ENCODE assay signal across 8 cellular contexts in the genomic region with DNA sequence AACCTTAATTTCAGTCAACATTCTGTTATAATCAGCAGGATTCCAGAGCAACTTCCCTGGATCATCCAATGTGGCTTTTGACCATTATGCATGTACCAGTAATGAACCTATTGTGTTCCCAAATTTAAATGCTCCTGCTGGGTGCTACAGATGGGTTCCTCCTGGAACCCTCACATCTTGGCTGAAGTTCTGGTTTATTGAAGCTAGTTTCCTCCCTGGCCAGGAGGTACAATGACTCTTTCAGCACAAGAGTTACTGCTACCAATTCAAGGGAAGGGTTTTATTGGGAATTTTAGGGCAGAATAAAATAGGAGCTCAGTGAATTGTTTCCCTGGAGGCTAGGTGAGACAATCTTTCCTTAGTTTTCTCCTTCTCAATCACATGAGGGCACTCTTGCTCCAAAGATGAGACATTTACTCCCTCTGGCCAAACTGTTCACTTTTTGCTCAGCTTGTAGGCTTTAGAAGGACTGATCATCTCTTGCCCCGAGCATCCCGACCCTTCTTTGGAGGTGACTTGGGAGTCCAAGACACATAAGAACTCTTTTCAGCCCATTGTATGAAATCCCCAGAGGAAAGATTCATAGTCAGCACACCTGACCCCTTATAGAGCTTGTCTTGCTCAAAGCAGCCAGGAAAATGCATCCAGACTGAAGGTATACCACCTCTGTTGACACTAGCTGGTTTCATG. TPM values are rescaled to one million over a fixed set of nuclear protein-coding genes. Genes with fewer than 3 reads are reported as not detected.
DNase-seq lines count a peak whose midpoint lies in the region; ATAC-seq and TF ChIP-seq lines count a peak whose summit lies in the region.

No MANE protein-coding gene starts in this region.

- TF ChIP-seq CTCF in VCaP (conservative IDR thresholded peaks at IDR 0.05) (peak; percentile 68), hepatocyte (IDR thresholded peaks at IDR 0.05; ENCODE audit: poor library complexity) (peak; percentile 68), thoracic aorta (IDR thresholded peaks at IDR 0.05) (peak; percentile 50), suprapubic skin (IDR thresholded peaks at IDR 0.05) (peak in 1 of 2 donors; percentile 15)

- H3K4me2 ChIP-seq in hepatocyte = no peak overlapping the region

- ATAC-seq in Right ventricle myocardium inferior (peak; percentile 70), thoracic aorta (ENCODE audit: insufficient number of reproducible peaks, low FRiP score, low read depth) (peak; percentile 79), HG02973 (IDR thresholded peaks at IDR 0.05; ENCODE audit: unreplicated experiment) (no peak)

- H3K27ac ChIP-seq in VCaP (no peak overlapping the region), hepatocyte (no peak overlapping the region), thoracic aorta (no peak overlapping the region), suprapubic skin (no peak overlapping the region)

- no peaks in the 10 kb centered on the region for H3K79me2 ChIP-seq in hepatocyte

- no peaks in the 10 kb centered on the region for H3K36me3 ChIP-seq in hepatocyte (replicated peaks; ENCODE audit: insufficient read depth, low read depth)
- H3K36me3 ChIP-seq in thoracic aorta = no peaks in the 10 kb centered on the region
- H3K36me3 ChIP-seq in suprapubic skin = no peaks in the 10 kb centered on the region

- no peak for TF ChIP-seq EP300 in suprapubic skin (IDR thresholded peaks at IDR 0.05)

- no peaks in the 10 kb centered on the region for H3K9me2 ChIP-seq in hepatocyte (replicated peaks; ENCODE audit: insufficient read depth)

- TF ChIP-seq POLR2A in suprapubic skin (IDR thresholded peaks at IDR 0.05) = no peak

- intact Hi-C loops in Right ventricle myocardium inferior (cut with DNase I) = loop anchor here (1.0 to 2.0 kb wide), 2 partner anchors 654 to 692 kb away; no protein-coding TSS in a partner anchor
- intact Hi-C loops in cardiac septum (cut with DNase I) = loop anchor here (2.0 kb wide), 2 partner anchors 654 to 692 kb away; no protein-coding TSS in a partner anchor

- WGBS in hepatocyte (ENCODE audit: low lambda C conversion rate, missing lambda C conversion rate) = 19% methylated on average over 2 of the region's 2 CpGs
- 0% methylated on average over 2 of the region's 2 CpGs for WGBS in suprapubic skin

- H3K4me1 ChIP-seq in hepatocyte (ENCODE audit: insufficient read depth) = no peaks in the 10 kb centered on the region
- no peaks in the 10 kb centered on the region for H3K4me1 ChIP-seq in thoracic aorta (ENCODE audit: control insufficient read depth in 1 of 2, low read depth in 2 of 2)
- peaks cover 9% of the 10 kb centered on the region for H3K4me1 ChIP-seq in suprapubic skin

- DNase-seq in Right ventricle myocardium inferior (ENCODE audit: missing footprints) (no peak), cardiac septum (ENCODE audit: low spot score) (no peak), NCI-H2081 (lab: John Stamatoyannopoulos, UW) (peak; percentile 44 to 73), hepatocyte (ENCODE audit: low spot score) (peak; percentile 69), thoracic aorta (ENCODE audit: low spot score) (no peak), suprapubic skin (ENCODE audit: low spot score in 2 of 2) (no peak)

- H3K4me3 ChIP-seq in hepatocyte (no peak overlapping the region), thoracic aorta (no peak overlapping the region), suprapubic skin (no peak overlapping the region)

- H3K27me3 ChIP-seq in hepatocyte (no peaks in the 10 kb centered on the region), thoracic aorta (replicated peaks; ENCODE audit: insufficient read depth) (no peaks in the 10 kb centered on the region), suprapubic skin (no peaks in the 10 kb centered on the region)

- H4K20me1 ChIP-seq in hepatocyte (ENCODE audit: insufficient read depth, poor library complexity, severe bottlenecking) = no peaks in the 10 kb centered on the region

- H3K9me3 ChIP-seq in hepatocyte (ENCODE audit: low read depth) (no peaks in the 10 kb centered on the region), thoracic aorta (no peaks in the 10 kb centered on the region), suprapubic skin (no peaks in the 10 kb centered on the region)

- no peak overlapping the region for H2AFZ ChIP-seq in hepatocyte

RNA-seq across cellular contexts. Expression of a gene that starts 8.8 kb away (rescaled TPM):
- 8.1 TPM for total RNA-seq in Right ventricle myocardium inferior
- 13.6 TPM for total RNA-seq in cardiac septum
- 22.5 and 25.6 TPM in 2 replicates for total RNA-seq in hepatocyte
- polyA plus RNA-seq in hepatocyte = 12.0 and 13.1 TPM in 2 replicates
- 10 to 100 TPM; 36.3 to 99.7 TPM for total RNA-seq in thoracic aorta
- 100 to 1,000 TPM in 1 of 4 donors, 10 to 100 TPM in 3; 21.0 to 133 (median 27.3) TPM for total RNA-seq in suprapubic skin

Comparison
In these comparisons a context has a peak if more than half of its experiments do, and no peak if none do; other contexts are left out.
1. DNase-seq: peak in NCI-H2081 (2 of 2) and hepatocyte (single experiment); none in Right ventricle myocardium inferior (single experiment), cardiac septum (single experiment), thoracic aorta (single experiment) and suprapubic skin (0 of 2).